8 cellular contexts compared by ENCODE assay signal in the genomic region with DNA sequence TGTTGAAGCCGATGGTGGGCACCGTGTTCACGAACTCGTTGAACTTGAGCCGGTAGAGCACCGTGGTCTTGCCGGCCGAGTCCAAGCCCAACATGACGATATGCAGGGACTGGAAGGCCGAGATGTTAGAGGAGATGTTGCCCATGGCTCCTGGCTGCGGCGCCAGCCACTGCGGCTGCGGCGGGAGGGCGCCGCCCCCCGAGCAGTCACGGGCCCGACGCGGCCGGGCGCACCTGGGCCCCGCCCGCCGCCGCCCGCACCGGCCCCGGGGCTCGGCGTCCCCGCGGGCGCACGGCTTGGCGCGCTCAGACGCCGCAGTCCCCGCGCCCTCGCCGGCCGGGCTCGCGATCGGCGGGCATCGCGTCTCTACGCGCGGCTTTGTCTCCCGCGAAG. TPM values are rescaled to one million over a fixed set of nuclear protein-coding genes. Genes with fewer than 3 reads are reported as not detected.
DNase-seq lines count a peak whose midpoint lies in the region; ATAC-seq and TF ChIP-seq lines count a peak whose summit lies in the region.

No MANE protein-coding gene starts in this region.

- peak; percentile 52 for ATAC-seq in GM21423 (IDR thresholded peaks at IDR 0.05; ENCODE audit: unreplicated experiment)
- ATAC-seq in WTC11 = peak; percentile 24

- peak overlapping the region; percentile 65 for H3K27ac ChIP-seq in HUES48 (ENCODE audit: low read depth, low read length)

- no peak for TF ChIP-seq CTCF in Calu3 (IDR thresholded peaks at IDR 0.05; ENCODE audit: unreplicated experiment)
- TF ChIP-seq CTCF in WTC11 (IDR thresholded peaks at IDR 0.05) = no peak

- H3K27me3 Mint-ChIP-seq in Calu3 (ENCODE audit: unreplicated experiment) (no peaks in the 10 kb centered on the region), WTC11 (ENCODE audit: low read depth) (peaks cover 30% of the 10 kb centered on the region)

- peak overlapping the region; percentile 66 for H3K9ac ChIP-seq in HUES48 (ENCODE audit: low read depth, low read length)

- H3K36me3 Mint-ChIP-seq in Calu3 (ENCODE audit: insufficient read depth, unreplicated experiment) (peaks cover 44% of the 10 kb centered on the region), WTC11 (no peaks in the 10 kb centered on the region)

- H3K4me1 ChIP-seq in HUES48 (ENCODE audit: control insufficient read depth, insufficient read depth, low read length) = peaks cover 17% of the 10 kb centered on the region
- H3K4me1 ChIP-seq in mononuclear cell (ENCODE audit: insufficient read depth, low read length) = peaks cover 25% of the 10 kb centered on the region

- DNase-seq in Calu3 (peak; percentile 62), WTC11 (ENCODE audit: low spot score) (no peak), posterior vena cava (ENCODE audit: low spot score) (no peak), NOMO-1 treated with DMSO at 0.1 percent for 48 hours (lab: John Stamatoyannopoulos, UW; ENCODE audit: unreplicated experiment) (no peak)
- peak; percentile 27 for DNase-seq in effector CD4-positive, alpha-beta T cell

- H3K27me3 ChIP-seq in HUES48 (ENCODE audit: control insufficient read depth, insufficient read depth, low read length) = peaks cover 27% of the 10 kb centered on the region
- H3K27me3 ChIP-seq in mononuclear cell (ENCODE audit: insufficient read depth, low read length) = peaks cover 5% of the 10 kb centered on the region

- H3K9me3 ChIP-seq in HUES48 (ENCODE audit: control insufficient read depth, insufficient read depth, low read length) = no peaks in the 10 kb centered on the region
- no peaks in the 10 kb centered on the region for H3K9me3 ChIP-seq in mononuclear cell (ENCODE audit: low read depth, low read length)

- H3K4me3 ChIP-seq in HUES48 (ENCODE audit: low read depth, low read length) (peak overlapping the region; percentile 96), mononuclear cell (ENCODE audit: low read length) (peak overlapping the region; percentile 84)

- CTCF ChIA-PET in Calu3 (lab: Charles Lee) (interaction anchor here (0.6 to 1.8 kb wide), 7 partner anchors 39 to 522 kb away, joined by 3 to 7 read pairs (median 4); no protein-coding TSS in a partner anchor), WTC11 (lab: Charles Lee) (interaction anchor here (0.7 to 3.6 kb wide), 12 partner anchors 13 to 620 kb away, joined by 3 to 29 read pairs (median 5); partner anchors contain the start of gene SH3BP4)

- H3K4me1 Mint-ChIP-seq in Calu3 (ENCODE audit: low read depth, unreplicated experiment) = peaks cover 31% of the 10 kb centered on the region
- H3K4me1 Mint-ChIP-seq in WTC11 = peaks cover 35% of the 10 kb centered on the region

- POLR2A ChIA-PET in WTC11 (lab: Charles Lee) = interaction anchor here (1.1 kb wide), 1 partner anchor 584 kb away, joined by 3 read pairs; no protein-coding TSS in a partner anchor

- intact Hi-C loops in Calu3 (cut with micrococcal nuclease; ENCODE audit: unreplicated experiment) = no loop called here
- intact Hi-C loops in posterior vena cava (cut with DNase I) = loop anchor here in 1 of 2 donors (10.0 kb wide), 1 partner anchor 52 kb away; no protein-coding TSS in a partner anchor

- H3K9me3 Mint-ChIP-seq in Calu3 (ENCODE audit: low read depth, unreplicated experiment) = no peaks in the 10 kb centered on the region
- no peaks in the 10 kb centered on the region for H3K9me3 Mint-ChIP-seq in WTC11

- peak overlapping the region; percentile 74 for H3K27ac Mint-ChIP-seq in Calu3 (ENCODE audit: unreplicated experiment)
- peak overlapping the region; percentile 12; the same call in 1 of the 2 replicates for H3K27ac Mint-ChIP-seq in WTC11

- no peaks in the 10 kb centered on the region for H3K36me3 ChIP-seq in HUES48 (ENCODE audit: control insufficient read depth, insufficient read depth, low read length)

- peak overlapping the region; percentile 85 for H3K4me3 Mint-ChIP-seq in Calu3 (ENCODE audit: low read depth, unreplicated experiment)
- H3K4me3 Mint-ChIP-seq in WTC11 = peak overlapping the region; percentile 85

- BruUV-seq in Calu3 (replicated peaks; lab: Mats Ljungman, UMichigan) = no TSS peak

TF ChIP-seq in WTC11, 78 proteins besides CTCF, POLR2A, EP300 and RAD21:
- TF ChIP-seq TEAD1 (CRISPR knock-in tag; IDR thresholded peaks at IDR 0.05) = no peak
- TF ChIP-seq TP53 (CRISPR knock-in tag; IDR thresholded peaks at IDR 0.05) = 0 out of 2 replicates have a peak, but pooled peaks have one; percentile 27
- TF ChIP-seq, protein P1, sequence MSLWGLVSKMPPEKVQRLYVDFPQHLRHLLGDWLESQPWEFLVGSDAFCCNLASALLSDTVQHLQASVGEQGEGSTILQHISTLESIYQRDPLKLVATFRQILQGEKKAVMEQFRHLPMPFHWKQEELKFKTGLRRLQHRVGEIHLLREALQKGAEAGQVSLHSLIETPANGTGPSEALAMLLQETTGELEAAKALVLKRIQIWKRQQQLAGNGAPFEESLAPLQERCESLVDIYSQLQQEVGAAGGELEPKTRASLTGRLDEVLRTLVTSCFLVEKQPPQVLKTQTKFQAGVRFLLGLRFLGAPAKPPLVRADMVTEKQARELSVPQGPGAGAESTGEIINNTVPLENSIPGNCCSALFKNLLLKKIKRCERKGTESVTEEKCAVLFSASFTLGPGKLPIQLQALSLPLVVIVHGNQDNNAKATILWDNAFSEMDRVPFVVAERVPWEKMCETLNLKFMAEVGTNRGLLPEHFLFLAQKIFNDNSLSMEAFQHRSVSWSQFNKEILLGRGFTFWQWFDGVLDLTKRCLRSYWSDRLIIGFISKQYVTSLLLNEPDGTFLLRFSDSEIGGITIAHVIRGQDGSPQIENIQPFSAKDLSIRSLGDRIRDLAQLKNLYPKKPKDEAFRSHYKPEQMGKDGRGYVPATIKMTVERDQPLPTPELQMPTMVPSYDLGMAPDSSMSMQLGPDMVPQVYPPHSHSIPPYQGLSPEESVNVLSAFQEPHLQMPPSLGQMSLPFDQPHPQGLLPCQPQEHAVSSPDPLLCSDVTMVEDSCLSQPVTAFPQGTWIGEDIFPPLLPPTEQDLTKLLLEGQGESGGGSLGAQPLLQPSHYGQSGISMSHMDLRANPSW (CRISPR knock-in tag; conservative IDR thresholded peaks at IDR 0.05; ENCODE audit: low read depth) = 0 out of 2 replicates have a peak, but pooled peaks have one; percentile 35

RNA-seq across cellular contexts. Expression of gene ARL4C, which starts 0.4 kb away (rescaled TPM):
- total RNA-seq in Calu3 (2022) (15.6 and 21.0 TPM in 2 replicates), WTC11 (2021) (9.3 to 10.6 TPM (median 10.4 TPM) in 3 replicates), mononuclear cell (144 TPM), posterior vena cava (10 to 100 TPM; 12.5 to 13.0 TPM)

Comparison
In these comparisons a context has a peak if more than half of its experiments do, and no peak if none do; other contexts are left out.
1. DNase-seq: peak in Calu3 (single experiment) and effector CD4-positive, alpha-beta T cell (single experiment); none in WTC11 (single experiment), posterior vena cava (single experiment) and NOMO-1 treated with DMSO at 0.1 percent for 48 hours (single experiment).